ENCODE assay signal across 19 cellular contexts in genomic region chr6:147817042-147817689, GRCh38.
"Had no signal": no experiment of that assay in that cellular context is flagged by ENCODE, and none has a peak within 500 bp of the region (broad histone marks: within the 10 kb centered on the region; RNA-seq: fewer than 3 reads in every experiment).

No MANE protein-coding gene starts in this region.

- H3K9me3 ChIP-seq: colonic mucosa, esophagus muscularis mucosa, gastroesophageal sphincter, heart right ventricle, left lung, lower lobe of right lung, mucosa of descending colon had no signal

- H3K36me3 Mint-ChIP-seq: mesothelial cell of epicardium had no signal

- ATAC-seq: effector memory CD8-positive, alpha-beta T cell; foreskin keratinocyte; gastroesophageal sphincter; heart right ventricle; left cardiac atrium; left lung; left ventricle myocardium superior; lower lobe of right lung; mucosa of descending colon had no signal

- H3K27me3 Mint-ChIP-seq: dendritic cell treated with granulocyte-macrophage colony-stimulating factor and Interleukin-4, amounts not matched to agents 40 ng/mL and 50 ng/mL, for 4 days; effector memory CD8-positive, alpha-beta T cell had no signal

- H3K27ac ChIP-seq: colonic mucosa, esophagus muscularis mucosa, foreskin keratinocyte, gastroesophageal sphincter, heart right ventricle, left lung, lower lobe of right lung had no signal

- H3K4me1 ChIP-seq: colonic mucosa, esophagus muscularis mucosa, foreskin keratinocyte, gastroesophageal sphincter, heart right ventricle, left lung, lower lobe of right lung had no signal

- H3K27ac Mint-ChIP-seq: dendritic cell treated with granulocyte-macrophage colony-stimulating factor and Interleukin-4, amounts not matched to agents 40 ng/mL and 50 ng/mL, for 4 days; effector memory CD8-positive, alpha-beta T cell; mesothelial cell of epicardium had no signal

- H3K27me3 ChIP-seq: colonic mucosa, esophagus muscularis mucosa, foreskin keratinocyte, gastroesophageal sphincter, left lung had no signal

- H3K4me3 Mint-ChIP-seq: dendritic cell treated with granulocyte-macrophage colony-stimulating factor and Interleukin-4, amounts not matched to agents 40 ng/mL and 50 ng/mL, for 4 days; effector memory CD8-positive, alpha-beta T cell; mesothelial cell of epicardium had no signal

- H3K4me3 ChIP-seq: colonic mucosa, esophagus muscularis mucosa, gastroesophageal sphincter, heart right ventricle, left lung, lower lobe of right lung, mucosa of descending colon had no signal

- H3K4me1 Mint-ChIP-seq: mesothelial cell of epicardium had no signal

- H3K9me3 Mint-ChIP-seq: dendritic cell treated with granulocyte-macrophage colony-stimulating factor and Interleukin-4, amounts not matched to agents 40 ng/mL and 50 ng/mL, for 4 days; mesothelial cell of epicardium had no signal

- DNase-seq: colonic mucosa; cortex of kidney; effector CD8-positive, alpha-beta T cell; effector memory CD8-positive, alpha-beta T cell; foreskin keratinocyte; glutamatergic neuron; head of caudate nucleus; heart right ventricle; hippocampal formation; left cardiac atrium; left lung; left ventricle myocardium superior; lower lobe of right lung; mesenchymal stem cell; mucosa of descending colon had no signal

- H3K36me3 ChIP-seq: colonic mucosa, esophagus muscularis mucosa, gastroesophageal sphincter, heart right ventricle, left lung, lower lobe of right lung had no signal
